1 cellular context compared by ENCODE assay signal in genomic region chr10:90969947-90970673, GRCh38.
TF ChIP-seq lines count a peak whose summit lies in the region.

No MANE protein-coding gene starts in this region.

TF ChIP-seq in H1, 55 proteins besides CTCF, POLR2A, EP300 and RAD21:
- TF ChIP-seq CEBPB (IDR thresholded peaks at IDR 0.05; ENCODE audit: low read depth, low read length) (no peak), CTBP2 (IDR thresholded peaks at IDR 0.05; ENCODE audit: borderline replicate concordance, insufficient read depth, insufficient read length, low read length) (no peak), HDAC6 (IDR thresholded peaks at IDR 0.05; ENCODE audit: low read depth, low read length) (no peak), KDM1A (IDR thresholded peaks at IDR 0.05; ENCODE audit: borderline replicate concordance, low read length) (no peak), RFX5 (IDR thresholded peaks at IDR 0.05; ENCODE audit: borderline replicate concordance, low read depth, low read length) (no peak), MAX (IDR thresholded peaks at IDR 0.05) (no peak), POU5F1 (IDR thresholded peaks at IDR 0.05; ENCODE audit: low read depth, low read length) (no peak), TBP (IDR thresholded peaks at IDR 0.05; ENCODE audit: low read depth, low read length) (no peak), JUN (IDR thresholded peaks at IDR 0.05; ENCODE audit: low read depth, low read length) (no peak), SP1 (IDR thresholded peaks at IDR 0.05; ENCODE audit: low read depth, low read length) (no peak)
- TF ChIP-seq, protein P1, sequence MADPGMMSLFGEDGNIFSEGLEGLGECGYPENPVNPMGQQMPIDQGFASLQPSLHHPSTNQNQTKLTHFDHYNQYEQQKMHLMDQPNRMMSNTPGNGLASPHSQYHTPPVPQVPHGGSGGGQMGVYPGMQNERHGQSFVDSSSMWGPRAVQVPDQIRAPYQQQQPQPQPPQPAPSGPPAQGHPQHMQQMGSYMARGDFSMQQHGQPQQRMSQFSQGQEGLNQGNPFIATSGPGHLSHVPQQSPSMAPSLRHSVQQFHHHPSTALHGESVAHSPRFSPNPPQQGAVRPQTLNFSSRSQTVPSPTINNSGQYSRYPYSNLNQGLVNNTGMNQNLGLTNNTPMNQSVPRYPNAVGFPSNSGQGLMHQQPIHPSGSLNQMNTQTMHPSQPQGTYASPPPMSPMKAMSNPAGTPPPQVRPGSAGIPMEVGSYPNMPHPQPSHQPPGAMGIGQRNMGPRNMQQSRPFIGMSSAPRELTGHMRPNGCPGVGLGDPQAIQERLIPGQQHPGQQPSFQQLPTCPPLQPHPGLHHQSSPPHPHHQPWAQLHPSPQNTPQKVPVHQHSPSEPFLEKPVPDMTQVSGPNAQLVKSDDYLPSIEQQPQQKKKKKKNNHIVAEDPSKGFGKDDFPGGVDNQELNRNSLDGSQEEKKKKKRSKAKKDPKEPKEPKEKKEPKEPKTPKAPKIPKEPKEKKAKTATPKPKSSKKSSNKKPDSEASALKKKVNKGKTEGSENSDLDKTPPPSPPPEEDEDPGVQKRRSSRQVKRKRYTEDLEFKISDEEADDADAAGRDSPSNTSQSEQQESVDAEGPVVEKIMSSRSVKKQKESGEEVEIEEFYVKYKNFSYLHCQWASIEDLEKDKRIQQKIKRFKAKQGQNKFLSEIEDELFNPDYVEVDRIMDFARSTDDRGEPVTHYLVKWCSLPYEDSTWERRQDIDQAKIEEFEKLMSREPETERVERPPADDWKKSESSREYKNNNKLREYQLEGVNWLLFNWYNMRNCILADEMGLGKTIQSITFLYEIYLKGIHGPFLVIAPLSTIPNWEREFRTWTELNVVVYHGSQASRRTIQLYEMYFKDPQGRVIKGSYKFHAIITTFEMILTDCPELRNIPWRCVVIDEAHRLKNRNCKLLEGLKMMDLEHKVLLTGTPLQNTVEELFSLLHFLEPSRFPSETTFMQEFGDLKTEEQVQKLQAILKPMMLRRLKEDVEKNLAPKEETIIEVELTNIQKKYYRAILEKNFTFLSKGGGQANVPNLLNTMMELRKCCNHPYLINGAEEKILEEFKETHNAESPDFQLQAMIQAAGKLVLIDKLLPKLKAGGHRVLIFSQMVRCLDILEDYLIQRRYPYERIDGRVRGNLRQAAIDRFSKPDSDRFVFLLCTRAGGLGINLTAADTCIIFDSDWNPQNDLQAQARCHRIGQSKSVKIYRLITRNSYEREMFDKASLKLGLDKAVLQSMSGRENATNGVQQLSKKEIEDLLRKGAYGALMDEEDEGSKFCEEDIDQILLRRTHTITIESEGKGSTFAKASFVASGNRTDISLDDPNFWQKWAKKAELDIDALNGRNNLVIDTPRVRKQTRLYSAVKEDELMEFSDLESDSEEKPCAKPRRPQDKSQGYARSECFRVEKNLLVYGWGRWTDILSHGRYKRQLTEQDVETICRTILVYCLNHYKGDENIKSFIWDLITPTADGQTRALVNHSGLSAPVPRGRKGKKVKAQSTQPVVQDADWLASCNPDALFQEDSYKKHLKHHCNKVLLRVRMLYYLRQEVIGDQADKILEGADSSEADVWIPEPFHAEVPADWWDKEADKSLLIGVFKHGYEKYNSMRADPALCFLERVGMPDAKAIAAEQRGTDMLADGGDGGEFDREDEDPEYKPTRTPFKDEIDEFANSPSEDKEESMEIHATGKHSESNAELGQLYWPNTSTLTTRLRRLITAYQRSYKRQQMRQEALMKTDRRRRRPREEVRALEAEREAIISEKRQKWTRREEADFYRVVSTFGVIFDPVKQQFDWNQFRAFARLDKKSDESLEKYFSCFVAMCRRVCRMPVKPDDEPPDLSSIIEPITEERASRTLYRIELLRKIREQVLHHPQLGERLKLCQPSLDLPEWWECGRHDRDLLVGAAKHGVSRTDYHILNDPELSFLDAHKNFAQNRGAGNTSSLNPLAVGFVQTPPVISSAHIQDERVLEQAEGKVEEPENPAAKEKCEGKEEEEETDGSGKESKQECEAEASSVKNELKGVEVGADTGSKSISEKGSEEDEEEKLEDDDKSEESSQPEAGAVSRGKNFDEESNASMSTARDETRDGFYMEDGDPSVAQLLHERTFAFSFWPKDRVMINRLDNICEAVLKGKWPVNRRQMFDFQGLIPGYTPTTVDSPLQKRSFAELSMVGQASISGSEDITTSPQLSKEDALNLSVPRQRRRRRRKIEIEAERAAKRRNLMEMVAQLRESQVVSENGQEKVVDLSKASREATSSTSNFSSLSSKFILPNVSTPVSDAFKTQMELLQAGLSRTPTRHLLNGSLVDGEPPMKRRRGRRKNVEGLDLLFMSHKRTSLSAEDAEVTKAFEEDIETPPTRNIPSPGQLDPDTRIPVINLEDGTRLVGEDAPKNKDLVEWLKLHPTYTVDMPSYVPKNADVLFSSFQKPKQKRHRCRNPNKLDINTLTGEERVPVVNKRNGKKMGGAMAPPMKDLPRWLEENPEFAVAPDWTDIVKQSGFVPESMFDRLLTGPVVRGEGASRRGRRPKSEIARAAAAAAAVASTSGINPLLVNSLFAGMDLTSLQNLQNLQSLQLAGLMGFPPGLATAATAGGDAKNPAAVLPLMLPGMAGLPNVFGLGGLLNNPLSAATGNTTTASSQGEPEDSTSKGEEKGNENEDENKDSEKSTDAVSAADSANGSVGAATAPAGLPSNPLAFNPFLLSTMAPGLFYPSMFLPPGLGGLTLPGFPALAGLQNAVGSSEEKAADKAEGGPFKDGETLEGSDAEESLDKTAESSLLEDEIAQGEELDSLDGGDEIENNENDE (IDR thresholded peaks at IDR 0.05; ENCODE audit: insufficient replicate concordance, low read length) = no peak
- TF ChIP-seq, protein P2, sequence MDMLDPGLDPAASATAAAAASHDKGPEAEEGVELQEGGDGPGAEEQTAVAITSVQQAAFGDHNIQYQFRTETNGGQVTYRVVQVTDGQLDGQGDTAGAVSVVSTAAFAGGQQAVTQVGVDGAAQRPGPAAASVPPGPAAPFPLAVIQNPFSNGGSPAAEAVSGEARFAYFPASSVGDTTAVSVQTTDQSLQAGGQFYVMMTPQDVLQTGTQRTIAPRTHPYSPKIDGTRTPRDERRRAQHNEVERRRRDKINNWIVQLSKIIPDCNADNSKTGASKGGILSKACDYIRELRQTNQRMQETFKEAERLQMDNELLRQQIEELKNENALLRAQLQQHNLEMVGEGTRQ (IDR thresholded peaks at IDR 0.05; ENCODE audit: low read length) = no peak
